In the genomic region with DNA sequence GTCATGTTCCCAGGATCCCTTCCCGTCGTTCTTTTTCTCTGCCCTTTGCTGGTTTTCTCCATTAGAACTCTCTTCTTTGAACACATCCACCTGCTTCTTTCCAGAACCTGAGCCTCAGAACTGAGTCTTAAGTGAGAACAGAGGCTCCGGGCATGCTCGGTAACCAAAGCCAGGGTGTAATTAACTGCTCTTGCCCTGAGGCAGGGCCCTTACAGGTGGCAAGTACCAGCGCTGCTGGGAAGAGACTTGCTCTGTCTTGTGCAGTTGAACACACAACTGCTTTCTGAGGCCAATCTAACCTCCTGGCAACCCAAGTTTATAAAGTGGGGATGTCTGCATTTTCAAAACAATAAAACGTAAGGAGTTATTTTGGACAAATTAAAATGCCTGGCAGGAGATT, we compare ENCODE assay signal across 11 cellular contexts. TPM values are rescaled to one million over a fixed set of nuclear protein-coding genes. Genes with fewer than 3 reads are reported as not detected.
DNase-seq lines count a peak whose midpoint lies in the region; TF ChIP-seq lines count a peak whose summit lies in the region.
"Had no signal": no experiment of that assay in that cellular context is flagged by ENCODE, and none has a peak within 500 bp of the region (broad histone marks: within the 10 kb centered on the region; RNA-seq: fewer than 3 reads in every experiment).

No MANE protein-coding gene starts in this region.

- no peaks in the 10 kb centered on the region for H3K9me3 ChIP-seq in skeletal muscle satellite cell (replicated peaks; ENCODE audit: low read length)

- no peaks in the 10 kb centered on the region for H3K36me3 ChIP-seq in skeletal muscle satellite cell (ENCODE audit: insufficient read depth, low read length)

- H3K4me1 ChIP-seq in skeletal muscle satellite cell (ENCODE audit: control insufficient read depth, insufficient read depth, low read length): peaks cover 4% of the 10 kb centered on the region

- H3K4me1 Mint-ChIP-seq in activated CD4-positive, alpha-beta memory T cell treated with anti-CD3 and anti-CD28 coated beads for 36 hours (ENCODE audit: low read depth): peaks cover 3% of the 10 kb centered on the region
- peaks cover 5% of the 10 kb centered on the region for H3K4me1 Mint-ChIP-seq in activated CD4-positive, alpha-beta memory T cell treated with anti-CD3 and anti-CD28 coated beads, Interleukin-2, amount 10 ng/mL, durations not matched to agents 7 days and 5 days

- no peak for DNase-seq in activated CD4-positive, alpha-beta memory T cell treated with anti-CD3 and anti-CD28 coated beads for 36 hours
- DNase-seq in activated CD4-positive, alpha-beta memory T cell treated with anti-CD3 and anti-CD28 coated beads, Interleukin-2, amount 10 ng/mL, durations not matched to agents 7 days and 5 days: no peak
- DNase-seq in NCI-H748 (lab: John Stamatoyannopoulos, UW; ENCODE audit: unreplicated experiment): peak; percentile 72
- no peak for DNase-seq in foreskin fibroblast
- no peak for DNase-seq in GDM1 (lab: John Stamatoyannopoulos, UW)
- DNase-seq in SW480 (ENCODE audit: low spot score): no peak
- DNase-seq in posterior cingulate gyrus: no peak
- DNase-seq: foreskin melanocyte, naive B cell had no signal

- H3K4me2 ChIP-seq in skeletal muscle satellite cell (ENCODE audit: low read length): peak overlapping the region; percentile 85

- H3K4me3 Mint-ChIP-seq in activated CD4-positive, alpha-beta memory T cell treated with anti-CD3 and anti-CD28 coated beads for 36 hours: peak overlapping the region; percentile 36
- no peak overlapping the region for H3K4me3 Mint-ChIP-seq in activated CD4-positive, alpha-beta memory T cell treated with anti-CD3 and anti-CD28 coated beads, Interleukin-2, amount 10 ng/mL, durations not matched to agents 7 days and 5 days

- no peak for TF ChIP-seq CTCF in foreskin fibroblast (IDR thresholded peaks at IDR 0.05; ENCODE audit: low read depth, low read length)

- peaks cover 42% of the 10 kb centered on the region for H3K27me3 ChIP-seq in skeletal muscle satellite cell (ENCODE audit: control insufficient read depth, insufficient read depth, low read length)

- no peaks in the 10 kb centered on the region for H3K36me3 Mint-ChIP-seq in activated CD4-positive, alpha-beta memory T cell treated with anti-CD3 and anti-CD28 coated beads for 36 hours
- no peaks in the 10 kb centered on the region for H3K36me3 Mint-ChIP-seq in activated CD4-positive, alpha-beta memory T cell treated with anti-CD3 and anti-CD28 coated beads, Interleukin-2, amount 10 ng/mL, durations not matched to agents 7 days and 5 days (ENCODE audit: low read depth)
- H3K36me3 Mint-ChIP-seq: naive B cell had no signal

- CTCF ChIA-PET in activated CD4-positive, alpha-beta memory T cell treated with anti-CD3 and anti-CD28 coated beads for 36 hours (lab: Charles Lee): no interaction called here
- CTCF ChIA-PET in activated CD4-positive, alpha-beta memory T cell treated with anti-CD3 and anti-CD28 coated beads, Interleukin-2, amount 10 ng/mL, durations not matched to agents 7 days and 5 days (lab: Charles Lee): no interaction called here

- no peak overlapping the region for H3K27ac Mint-ChIP-seq in activated CD4-positive, alpha-beta memory T cell treated with anti-CD3 and anti-CD28 coated beads for 36 hours
- H3K27ac Mint-ChIP-seq in activated CD4-positive, alpha-beta memory T cell treated with anti-CD3 and anti-CD28 coated beads, Interleukin-2, amount 10 ng/mL, durations not matched to agents 7 days and 5 days: no peak overlapping the region
- H3K27ac Mint-ChIP-seq: CD14-positive monocyte, naive B cell had no signal

- POLR2A ChIA-PET in activated CD4-positive, alpha-beta memory T cell treated with anti-CD3 and anti-CD28 coated beads for 36 hours (lab: Charles Lee): no interaction called here
- POLR2A ChIA-PET in activated CD4-positive, alpha-beta memory T cell treated with anti-CD3 and anti-CD28 coated beads, Interleukin-2, amount 10 ng/mL, durations not matched to agents 7 days and 5 days (lab: Charles Lee): no interaction called here

- no peaks in the 10 kb centered on the region for H3K9me3 Mint-ChIP-seq in activated CD4-positive, alpha-beta memory T cell treated with anti-CD3 and anti-CD28 coated beads for 36 hours
- no peaks in the 10 kb centered on the region for H3K9me3 Mint-ChIP-seq in activated CD4-positive, alpha-beta memory T cell treated with anti-CD3 and anti-CD28 coated beads, Interleukin-2, amount 10 ng/mL, durations not matched to agents 7 days and 5 days

- peak overlapping the region; percentile 45 to 53 for H3K4me3 ChIP-seq in foreskin fibroblast (ENCODE audit: low read depth in 1 of 2, low read length in 2 of 2)
- no peak overlapping the region for H3K4me3 ChIP-seq in skeletal muscle satellite cell (ENCODE audit: low read length)

- no peak overlapping the region for H3K9ac ChIP-seq in skeletal muscle satellite cell (ENCODE audit: low read depth, low read length)

- intact Hi-C loops in activated CD4-positive, alpha-beta memory T cell treated with anti-CD3 and anti-CD28 coated beads for 36 hours (cut with micrococcal nuclease): no loop called here
- intact Hi-C loops in posterior cingulate gyrus (cut with DNase I): no loop called here

- peaks cover 45% of the 10 kb centered on the region for H3K27me3 Mint-ChIP-seq in activated CD4-positive, alpha-beta memory T cell treated with anti-CD3 and anti-CD28 coated beads for 36 hours
- peaks cover 61% of the 10 kb centered on the region for H3K27me3 Mint-ChIP-seq in activated CD4-positive, alpha-beta memory T cell treated with anti-CD3 and anti-CD28 coated beads, Interleukin-2, amount 10 ng/mL, durations not matched to agents 7 days and 5 days

RNA-seq across cellular contexts. Expression of a gene that starts 12.3 kb away (rescaled TPM):
- 100 to 1,000 TPM; 180 to 182 TPM for total RNA-seq in activated CD4-positive, alpha-beta memory T cell treated with anti-CD3 and anti-CD28 coated beads for 36 hours
- total RNA-seq in activated CD4-positive, alpha-beta memory T cell treated with anti-CD3 and anti-CD28 coated beads, Interleukin-2, amount 10 ng/mL, durations not matched to agents 7 days and 5 days: 100 to 1,000 TPM; 194 to 203 TPM
- total RNA-seq in skeletal muscle satellite cell (2012; rRNA removed): 70.8 and 79.9 TPM in 2 replicates
